ENCODE assay signal across 8 cellular contexts in the genomic region with DNA sequence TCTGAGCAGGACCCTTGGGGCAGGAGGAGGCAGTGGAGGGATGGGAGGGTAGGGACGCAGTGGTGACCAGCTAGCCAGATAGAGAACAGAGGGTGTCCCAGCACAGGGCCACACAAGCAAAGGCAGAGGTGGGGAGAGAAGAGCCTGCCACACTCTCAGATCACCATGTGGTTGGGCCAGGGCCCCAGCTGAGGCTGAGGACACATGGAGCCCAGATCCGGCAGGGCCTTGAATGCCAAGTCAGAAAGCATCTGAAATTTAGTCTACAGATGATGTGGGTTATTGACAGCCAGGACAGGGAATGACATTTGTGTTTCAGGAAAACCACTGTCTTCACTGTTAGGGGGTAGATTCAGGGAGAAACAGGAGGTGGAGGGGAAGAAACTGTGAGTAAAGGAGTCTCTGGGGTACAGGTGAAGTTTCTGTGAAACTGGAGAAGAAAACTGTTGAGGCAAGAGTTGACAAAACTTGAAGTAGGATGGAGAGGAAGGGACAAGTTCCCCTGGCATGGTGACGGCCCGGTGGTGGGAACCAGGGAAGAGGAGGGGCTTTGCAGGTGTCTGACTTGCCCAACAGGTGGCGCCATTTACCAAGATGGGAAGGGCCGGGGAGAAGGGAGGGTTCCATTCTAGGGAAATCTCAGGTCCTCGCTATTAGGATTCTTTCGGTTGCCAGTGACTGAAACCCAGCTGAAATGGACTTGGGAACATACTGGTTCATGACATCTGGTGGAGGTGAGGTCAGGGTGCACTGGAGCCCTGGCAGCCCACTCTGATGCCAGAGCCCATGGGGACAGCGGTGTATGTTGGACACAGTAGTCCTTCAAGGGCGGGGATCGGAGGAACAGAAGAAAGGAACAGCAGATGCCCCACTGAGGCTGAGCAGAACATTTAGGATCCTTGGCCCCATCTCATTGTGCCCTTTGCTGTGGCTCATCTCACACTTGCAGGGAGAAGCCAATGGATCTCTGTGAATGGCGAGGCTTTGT.
DNase-seq lines count a peak whose midpoint lies in the region; ATAC-seq and TF ChIP-seq lines count a peak whose summit lies in the region.

No MANE protein-coding gene starts in this region.

- CTCF ChIA-PET in PC-9 (lab: Charles Lee): no interaction called here

- no peak overlapping the region for H3K4me3 ChIP-seq in PC-9
- no peak overlapping the region for H3K4me3 ChIP-seq in ascending aorta

- H4K20me1 ChIP-seq in PC-9 (ENCODE audit: insufficient read depth): no peaks in the 10 kb centered on the region; the same call in 1 of the 2 replicates

- no TSS peak for BruUV-seq in PC-9 (replicated peaks; lab: Mats Ljungman, UMichigan)

- no peaks in the 10 kb centered on the region for H3K79me2 ChIP-seq in PC-9 (ENCODE audit: low read depth)

- intact Hi-C loops in PC-9 (cut with micrococcal nuclease; ENCODE audit: unreplicated experiment) (no loop called here), ascending aorta (cut with DNase I) (loop anchor here (1.0 kb wide), 1 partner anchor 29 kb away; no protein-coding TSS in a partner anchor)

- H3K27me3 ChIP-seq in PC-9 (ENCODE audit: insufficient read depth, low read depth) (peaks cover 14% of the 10 kb centered on the region; the same call in 1 of the 2 replicates), ascending aorta (no peaks in the 10 kb centered on the region)

- POLR2A ChIA-PET in PC-9 (lab: Charles Lee; ENCODE audit: unreplicated experiment): no interaction called here

- H3K27ac ChIP-seq in PC-9: no peak overlapping the region
- no peak overlapping the region for H3K27ac ChIP-seq in ascending aorta

- ATAC-seq in HG03342 (IDR thresholded peaks at IDR 0.05; ENCODE audit: unreplicated experiment) (peak; percentile 80), HG03095 (IDR thresholded peaks at IDR 0.05; ENCODE audit: unreplicated experiment) (no peak)

- no peak overlapping the region for H3K4me2 ChIP-seq in PC-9

- H3K4me1 ChIP-seq in PC-9 (replicated peaks; ENCODE audit: insufficient read depth): no peaks in the 10 kb centered on the region
- no peaks in the 10 kb centered on the region for H3K4me1 ChIP-seq in ascending aorta

- H3K9me3 ChIP-seq in PC-9 (ENCODE audit: insufficient read depth, low read depth) (no peaks in the 10 kb centered on the region), ascending aorta (no peaks in the 10 kb centered on the region)

- TF ChIP-seq CTCF in PC-9 (conservative IDR thresholded peaks at IDR 0.05) (peak; percentile 85), ascending aorta (IDR thresholded peaks at IDR 0.05) (peak; percentile 59 to 77 (median 63))

- H3K9me2 ChIP-seq in PC-9 (ENCODE audit: insufficient read depth): no peaks in the 10 kb centered on the region

- no peak overlapping the region for H2AFZ ChIP-seq in PC-9

- DNase-seq in activated naive CD4-positive, alpha-beta T cell treated with Interleukin-2 at 50 U/mL for 16 hours: peak; percentile 4
- DNase-seq in activated naive CD4-positive, alpha-beta T cell treated with anti-CD3 and anti-CD28 coated beads, Interleukin-2, amount 50 U/mL, for 16 hours: no peak
- DNase-seq in PC-9: peak in 1 of 2 experiments; percentile 38
- DNase-seq in ascending aorta (ENCODE audit: low spot score in 2 of 2): no peak
- peak; percentile 55 for DNase-seq in inferior parietal cortex (ENCODE audit: extremely low spot score)
- DNase-seq in stimulated activated CD4-positive, alpha-beta T cell treated with anti-CD3 and anti-CD28 coated beads, Interleukin-4, amount 100 ng/mL, for 24 hours: peak; percentile 43

- no peaks in the 10 kb centered on the region for H3F3A ChIP-seq in PC-9 (ENCODE audit: insufficient read depth, low read depth)

- no peaks in the 10 kb centered on the region for H3K36me3 ChIP-seq in PC-9 (ENCODE audit: low read depth)
- H3K36me3 ChIP-seq in ascending aorta: no peaks in the 10 kb centered on the region

Comparison
In these comparisons a context has a peak if more than half of its experiments do, and no peak if none do; other contexts are left out.
1. DNase-seq: peak in activated naive CD4-positive, alpha-beta T cell treated with Interleukin-2 at 50 U/mL for 16 hours (single experiment), inferior parietal cortex (single experiment) and stimulated activated CD4-positive, alpha-beta T cell treated with anti-CD3 and anti-CD28 coated beads, Interleukin-4, amount 100 ng/mL, for 24 hours (single experiment); none in activated naive CD4-positive, alpha-beta T cell treated with anti-CD3 and anti-CD28 coated beads, Interleukin-2, amount 50 U/mL, for 16 hours (single experiment) and ascending aorta (0 of 2).